Comparison of ENCODE assay signal across 8 cellular contexts in genomic region chr19:57240311-57241090, GRCh38. TPM values are rescaled to one million over a fixed set of nuclear protein-coding genes. Genes with fewer than 3 reads are reported as not detected.
DNase-seq lines count a peak whose midpoint lies in the region; ATAC-seq and TF ChIP-seq lines count a peak whose summit lies in the region.

TSS of gene ZNF805 (plus strand) at chr19:57240632. CDS start at chr19:57240892, 260 bp downstream.

- H3K9me3 Mint-ChIP-seq in central memory CD8-positive, alpha-beta T cell = no peaks in the 10 kb centered on the region

- H3K9me3 ChIP-seq in spleen = no peaks in the 10 kb centered on the region

- 0 to 2% (median 1%) methylated on average over 32 to 61 of the region's 61 CpGs for WGBS in spleen, 5 donors

- H3K4me3 ChIP-seq in AG10803 (ENCODE audit: low read length) (peak within 1 kb of the TSS; percentile 95), spleen (peak within 1 kb of the TSS; percentile 82 to 97 (median 90))

- no peaks in the 10 kb centered on the region for H3K27me3 Mint-ChIP-seq in central memory CD8-positive, alpha-beta T cell

- H3K36me3 Mint-ChIP-seq in central memory CD8-positive, alpha-beta T cell (ENCODE audit: insufficient read depth) = peaks cover 18% of the 10 kb centered on the region

- peak within 1 kb of the TSS; percentile 87 for H3K4me3 Mint-ChIP-seq in central memory CD8-positive, alpha-beta T cell

- peak in 2 of 3 donors; percentile 4 to 59 for TF ChIP-seq POLR2A in spleen (IDR thresholded peaks at IDR 0.05)

- peak within 1 kb of the TSS; percentile 99 for H3K27ac Mint-ChIP-seq in central memory CD8-positive, alpha-beta T cell (ENCODE audit: low read depth)

- DNase-seq in AG10803 (ENCODE audit: low read depth) = peak; percentile 88
- DNase-seq in NCI-H345 treated with DMSO at 0.1 percent for 48 hours (lab: John Stamatoyannopoulos, UW; ENCODE audit: unreplicated experiment) = peak; percentile 67
- peak; percentile 92 for DNase-seq in activated CD4-positive, CD25-positive, alpha-beta regulatory T cell treated with anti-CD3 and anti-CD28 coated beads, Interleukin-2, amount 50 U/mL, for 16 hours (ENCODE audit: low read depth, low spot score)
- DNase-seq in central memory CD8-positive, alpha-beta T cell (ENCODE audit: low spot score in 2 of 2) = peak; percentile 92 to 93
- DNase-seq in iris pigment epithelial cell (ENCODE audit: low read depth) = peak; percentile 94
- DNase-seq in spleen = peak; percentile 97

- ATAC-seq in GM19025 (IDR thresholded peaks at IDR 0.05; ENCODE audit: low read depth, unreplicated experiment) (peak; percentile 89), HG03280 (IDR thresholded peaks at IDR 0.05; ENCODE audit: unreplicated experiment) (peak; percentile 97)
- ATAC-seq in central memory CD8-positive, alpha-beta T cell (replicated peaks; ENCODE audit: extremely low read depth, poor library complexity, severe bottlenecking) = peak; percentile 92

- peaks cover 44% of the 10 kb centered on the region for H3K4me1 Mint-ChIP-seq in central memory CD8-positive, alpha-beta T cell

- H3K27ac ChIP-seq in spleen = peak within 1 kb of the TSS; percentile 79 to 96 (median 92)

- H3K4me1 ChIP-seq in spleen = peaks cover 11 to 38% (median 25%) of the 10 kb centered on the region in 6 donors

- peaks cover 0 to 22% (median 17%) of the 10 kb centered on the region in 6 donors for H3K36me3 ChIP-seq in spleen

- TF ChIP-seq CTCF in AG10803 (conservative IDR thresholded peaks at IDR 0.05; ENCODE audit: low read length) = no peak
- peak in 6 of 11 experiments; percentile 28 to 49 (median 36) for TF ChIP-seq CTCF in spleen (IDR thresholded peaks at IDR 0.05 in 8 of 11, conservative IDR thresholded peaks at IDR 0.05 in 3 of 11)

- H3K27me3 ChIP-seq in spleen (replicated peaks in 1 of 7) = no peaks in the 10 kb centered on the region

- intact Hi-C loops in spleen (cut with DNase I; ENCODE audit: low total_unique reads) = no loop called here

RNA-seq across cellular contexts. Expression of gene ZNF805, which starts in this region (rescaled TPM):
- 10 to 100 TPM; 16.7 to 27.7 (median 18.1) TPM for total RNA-seq in spleen
- 1 to 10 TPM in 1 of 3 donors, under 1 TPM in 2; 0.22 to 1.1 (median 0.88) TPM for polyA plus RNA-seq in spleen

Comparison
In these comparisons a context has a peak if more than half of its experiments do, and no peak if none do; other contexts are left out.
1. Peak in every context shown above with its lines: DNase-seq, ATAC-seq, H3K4me3 ChIP-seq and H3K27ac ChIP-seq.